ENCODE assay signal across 8 cellular contexts in the genomic region with DNA sequence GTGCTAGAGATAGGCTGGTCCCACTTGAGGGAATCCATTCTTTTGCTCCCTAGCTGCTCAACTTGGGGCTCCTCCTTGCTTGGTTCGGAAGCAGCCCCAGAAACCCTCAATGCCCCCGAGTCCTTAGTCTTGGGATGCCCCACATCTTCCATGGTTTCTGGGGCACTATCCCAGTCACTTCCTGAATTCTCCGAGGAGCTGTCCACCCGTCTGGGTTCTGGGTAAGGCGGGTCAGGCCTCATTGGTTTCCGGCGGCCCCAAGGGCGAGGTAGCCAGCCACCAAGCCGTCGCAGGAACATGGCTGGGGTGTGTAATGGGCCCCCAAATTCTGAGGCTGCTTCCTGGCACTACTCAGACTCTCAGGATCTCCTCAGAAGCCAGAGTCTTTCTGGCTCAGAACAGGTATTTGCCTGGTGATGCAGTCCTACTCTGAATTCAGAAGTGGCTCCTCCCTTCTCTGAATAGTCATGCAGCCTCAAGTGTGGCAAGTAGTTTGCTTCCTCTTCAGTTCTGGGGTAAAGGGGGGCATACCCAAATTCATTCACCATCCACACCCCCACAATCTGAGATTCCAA. TPM values are rescaled to one million over a fixed set of nuclear protein-coding genes. Genes with fewer than 3 reads are reported as not detected.
DNase-seq lines count a peak whose midpoint lies in the region; TF ChIP-seq lines count a peak whose summit lies in the region.

No MANE protein-coding gene starts in this region.

- H3K4me1 Mint-ChIP-seq in stimulated activated naive CD8-positive, alpha-beta T cell treated with anti-CD3 and anti-CD28 coated beads, Interleukin-15, Interleukin-2, amounts not matched to agents 100 ng/mL and 50 ng/mL, for 24 hours (ENCODE audit: low read depth): peaks cover 85% of the 10 kb centered on the region

- no peaks in the 10 kb centered on the region for H3K9me3 ChIP-seq in BLaER1
- H3K9me3 ChIP-seq in iPS-20b (ENCODE audit: insufficient read depth, low read depth, low read length): no peaks in the 10 kb centered on the region

- H3K27ac Mint-ChIP-seq in stimulated activated naive CD8-positive, alpha-beta T cell treated with anti-CD3 and anti-CD28 coated beads, Interleukin-15, Interleukin-2, amounts not matched to agents 100 ng/mL and 50 ng/mL, for 24 hours: peak overlapping the region; percentile 96

- H3K4me1 ChIP-seq in BLaER1 (peaks cover 78% of the 10 kb centered on the region), iPS-20b (ENCODE audit: insufficient read depth, low read length) (peaks cover 10% of the 10 kb centered on the region; the same call in 1 of the 2 replicates)

- peak overlapping the region; percentile 96 for H3K4me3 Mint-ChIP-seq in stimulated activated naive CD8-positive, alpha-beta T cell treated with anti-CD3 and anti-CD28 coated beads, Interleukin-15, Interleukin-2, amounts not matched to agents 100 ng/mL and 50 ng/mL, for 24 hours

- peaks cover 51% of the 10 kb centered on the region for H3K36me3 Mint-ChIP-seq in stimulated activated naive CD8-positive, alpha-beta T cell treated with anti-CD3 and anti-CD28 coated beads, Interleukin-15, Interleukin-2, amounts not matched to agents 100 ng/mL and 50 ng/mL, for 24 hours (ENCODE audit: low read depth)

- H3K27ac ChIP-seq in BLaER1: peak overlapping the region; percentile 90
- H3K27ac ChIP-seq in iPS-20b (ENCODE audit: low read length): peak overlapping the region; percentile 91

- no peak for TF ChIP-seq EP300 in Ishikawa (IDR thresholded peaks at IDR 0.05; ENCODE audit: borderline replicate concordance)

- H3K9me3 Mint-ChIP-seq in stimulated activated naive CD8-positive, alpha-beta T cell treated with anti-CD3 and anti-CD28 coated beads, Interleukin-15, Interleukin-2, amounts not matched to agents 100 ng/mL and 50 ng/mL, for 24 hours: no peaks in the 10 kb centered on the region

- H3K4me3 ChIP-seq in BLaER1: peak overlapping the region; percentile 79
- H3K4me3 ChIP-seq in iPS-20b (ENCODE audit: low read length): peak overlapping the region; percentile 99

- H3K9ac ChIP-seq in BLaER1: peak overlapping the region; percentile 91
- H3K9ac ChIP-seq in iPS-20b (ENCODE audit: low read depth, low read length): peak overlapping the region; percentile 99

- no peaks in the 10 kb centered on the region for H3K27me3 Mint-ChIP-seq in stimulated activated naive CD8-positive, alpha-beta T cell treated with anti-CD3 and anti-CD28 coated beads, Interleukin-15, Interleukin-2, amounts not matched to agents 100 ng/mL and 50 ng/mL, for 24 hours

- DNase-seq in amniotic epithelial cell (ENCODE audit: low read depth) (peak; percentile 32), NCI-H2196 (lab: John Stamatoyannopoulos, UW; ENCODE audit: unreplicated experiment) (no peak), amygdala (lab: John Stamatoyannopoulos, UW) (no peak), HT-29 (ENCODE audit: low spot score) (no peak)

- H3K27me3 ChIP-seq in BLaER1 (no peaks in the 10 kb centered on the region), iPS-20b (ENCODE audit: insufficient read depth, low read length) (no peaks in the 10 kb centered on the region)

- peaks cover 15% of the 10 kb centered on the region; the same call in 1 of the 2 replicates for H4K20me1 ChIP-seq in BLaER1

- peaks cover 49% of the 10 kb centered on the region for H3K36me3 ChIP-seq in BLaER1
- H3K36me3 ChIP-seq in iPS-20b (ENCODE audit: insufficient read depth, low read depth, low read length): peaks cover 39% of the 10 kb centered on the region

- no peak for TF ChIP-seq RAD21 in Ishikawa (IDR thresholded peaks at IDR 0.05; ENCODE audit: low read depth)

- peak overlapping the region; percentile 100 for H3K4me2 ChIP-seq in BLaER1

TF ChIP-seq in Ishikawa, 13 proteins besides CTCF, POLR2A, EP300 and RAD21:
- no peak for TF ChIP-seq ZBTB7A (IDR thresholded peaks at IDR 0.05; ENCODE audit: low read depth)
- TF ChIP-seq REST (IDR thresholded peaks at IDR 0.05; ENCODE audit: low read depth): peak; percentile 72
TF ChIP-seq in Ishikawa: peak in this region for 1.

RNA-seq across cellular contexts. Expression of gene C6orf47, which starts 0.8 kb away (rescaled TPM):
- total RNA-seq in HT-29 (2014; rRNA removed; shearing (Covaris generic)): 24.7 and 29.1 TPM in 2 replicates

RNA-seq across cellular contexts. Expression of gene APOM, which starts 4.0 kb away (rescaled TPM):
- total RNA-seq in HT-29 (2014; rRNA removed; shearing (Covaris generic)): 1.8 and 4.2 TPM in 2 replicates

RNA-seq across cellular contexts. Expression of gene GPANK1, which starts 5.1 kb away (rescaled TPM):
- total RNA-seq in HT-29 (2014; rRNA removed; shearing (Covaris generic)): 11.7 and 17.2 TPM in 2 replicates

RNA-seq across cellular contexts. Expression of gene CSNK2B, which starts 6.1 kb away (rescaled TPM):
- 219 and 225 TPM in 2 replicates for total RNA-seq in HT-29 (2014; rRNA removed; shearing (Covaris generic))

RNA-seq across cellular contexts. Expression of gene BAG6, which starts 7.3 kb away (rescaled TPM):
- total RNA-seq in HT-29 (2014; rRNA removed; shearing (Covaris generic)): 307 and 336 TPM in 2 replicates
